In genomic region chr13:113742445-113743120, GRCh38 we compare ENCODE assay signal across 1 cellular context.
TF ChIP-seq lines count a peak whose summit lies in the region.

No MANE protein-coding gene starts in this region.

TF ChIP-seq in HCT116, 20 proteins besides CTCF, POLR2A, EP300 and RAD21 (continued from another document):
- TF ChIP-seq ELF1 (IDR thresholded peaks at IDR 0.05; ENCODE audit: borderline replicate concordance, low read depth) (no peak), EZH2 (IDR thresholded peaks at IDR 0.05) (no peak), MAX (IDR thresholded peaks at IDR 0.05) (no peak)
TF ChIP-seq in HCT116: peak in this region for 0.
